7 cellular contexts compared by ENCODE assay signal in genomic region chr6:16723833-16724232, GRCh38. TPM values are rescaled to one million over a fixed set of nuclear protein-coding genes. Genes with fewer than 3 reads are reported as not detected.
DNase-seq lines count a peak whose midpoint lies in the region; ATAC-seq and TF ChIP-seq lines count a peak whose summit lies in the region.

No MANE protein-coding gene starts in this region.

- H3K4ac ChIP-seq in H9 (ENCODE audit: low read depth, low read length): no peak overlapping the region

- TF ChIP-seq CTCF in H9 (conservative IDR thresholded peaks at IDR 0.05): no peak
- no peak for TF ChIP-seq CTCF in foreskin keratinocyte (conservative IDR thresholded peaks at IDR 0.05)
- TF ChIP-seq CTCF in smooth muscle cell (IDR thresholded peaks at IDR 0.05; ENCODE audit: borderline replicate concordance, insufficient read depth, poor library complexity, severe bottlenecking): no peak

- no peak overlapping the region for H2BK20ac ChIP-seq in H9 (ENCODE audit: low read depth, low read length, poor library complexity, severe bottlenecking)

- H4K20me1 ChIP-seq in H9 (ENCODE audit: control insufficient read depth, insufficient read depth, insufficient read length) (no peaks in the 10 kb centered on the region), smooth muscle cell (ENCODE audit: low read depth) (no peaks in the 10 kb centered on the region)

- H4K8ac ChIP-seq in H9 (replicated peaks; ENCODE audit: insufficient read length, low read depth, low read length): no peak overlapping the region

- peaks cover 3% of the 10 kb centered on the region; the same call in 1 of the 2 replicates for H3K4me1 ChIP-seq in H9 (ENCODE audit: insufficient read depth, low read length)
- peaks cover 62% of the 10 kb centered on the region for H3K4me1 ChIP-seq in foreskin keratinocyte
- peaks cover 50% of the 10 kb centered on the region for H3K4me1 ChIP-seq in smooth muscle cell (ENCODE audit: low read depth)

- no peak overlapping the region for H3K14ac ChIP-seq in H9 (ENCODE audit: insufficient read depth, low read length)

- H3K27me3 ChIP-seq in H9 (ENCODE audit: insufficient read depth, low read length) (no peaks in the 10 kb centered on the region), foreskin keratinocyte (no peaks in the 10 kb centered on the region), smooth muscle cell (ENCODE audit: low read depth) (no peaks in the 10 kb centered on the region)

- peak; percentile 94 for ATAC-seq in SK-N-SH treated with all-trans-retinoic acid at 6 μM for 48 hours
- peak; percentile 74 for ATAC-seq in foreskin keratinocyte
- ATAC-seq in HG02610 (IDR thresholded peaks at IDR 0.05; ENCODE audit: unreplicated experiment): no peak
- no peak for ATAC-seq in HG02885 (IDR thresholded peaks at IDR 0.05; ENCODE audit: poor library complexity, unreplicated experiment)

- H3T11ph ChIP-seq in H9 (ENCODE audit: low read length): no peak overlapping the region

- H3K9me3 ChIP-seq in H9 (ENCODE audit: control insufficient read depth, low read depth, low read length) (no peaks in the 10 kb centered on the region), smooth muscle cell (replicated peaks; ENCODE audit: low read depth) (no peaks in the 10 kb centered on the region)

- no peak overlapping the region for H2BK15ac ChIP-seq in H9 (ENCODE audit: low read depth, low read length)

- H3K36me3 ChIP-seq in smooth muscle cell (ENCODE audit: low read depth): no peaks in the 10 kb centered on the region

- H3F3A ChIP-seq in smooth muscle cell (ENCODE audit: low read depth): peaks cover 39% of the 10 kb centered on the region

- H3K4me2 ChIP-seq in H9 (ENCODE audit: insufficient read depth, insufficient read length, low read length): no peak overlapping the region
- H3K4me2 ChIP-seq in smooth muscle cell: peak overlapping the region; percentile 83

- no peaks in the 10 kb centered on the region for H3K79me1 ChIP-seq in H9 (ENCODE audit: insufficient read depth, low read depth, low read length, poor library complexity, severe bottlenecking)

- H3K27me3 Mint-ChIP-seq in H9 (ENCODE audit: low read depth): no peaks in the 10 kb centered on the region

- H2BK5ac ChIP-seq in H9 (ENCODE audit: insufficient read length, low read length): no peak overlapping the region

- peak overlapping the region in 1 of 3 experiments; percentile 52; a peak in 1 of 7 replicates for H3K27ac Mint-ChIP-seq in H9

- H2AFZ ChIP-seq in H9 (ENCODE audit: low read length) (no peak overlapping the region), smooth muscle cell (ENCODE audit: low read depth) (no peak overlapping the region)

- H4K5ac ChIP-seq in H9 (ENCODE audit: insufficient read length, low read depth, low read length): no peak overlapping the region

- no peaks in the 10 kb centered on the region for H3K23me2 ChIP-seq in H9 (ENCODE audit: insufficient read length, low read depth, low read length, poor library complexity, severe bottlenecking)

- no peak overlapping the region for H2BK120ac ChIP-seq in H9 (ENCODE audit: low read depth, low read length, poor library complexity, severe bottlenecking)

- H3K23ac ChIP-seq in H9 (ENCODE audit: insufficient read length, low read depth, low read length): no peak overlapping the region

- DNase-seq in H9: peak; percentile 58
- peak; percentile 90 to 95 for DNase-seq in foreskin keratinocyte
- DNase-seq in smooth muscle cell (lab: John Stamatoyannopoulos, UW; ENCODE audit: unreplicated experiment): no peak
- no peak for DNase-seq in NCI-H2196 treated with DMSO at 0.1 percent for 48 hours (lab: John Stamatoyannopoulos, UW; ENCODE audit: unreplicated experiment)

- H3K9ac ChIP-seq in H9 (ENCODE audit: extremely low read depth, insufficient read length, low read length) (no peak overlapping the region), smooth muscle cell (ENCODE audit: low read depth) (peak overlapping the region; percentile 79)

- H3K4me3 Mint-ChIP-seq in H9: no peak overlapping the region

- H2AK5ac ChIP-seq in H9 (ENCODE audit: insufficient read length, low read length): no peak overlapping the region

- peak overlapping the region; percentile 32 for H3K4me3 ChIP-seq in smooth muscle cell

- no CpG with 5 or more reads among the region's 3 CpGs for WGBS in H9 (ENCODE audit: extremely low coverage, insufficient read length, low lambda C conversion rate)
- 4% methylated on average over 3 of the region's 3 CpGs for WGBS in smooth muscle cell (ENCODE audit: low lambda C conversion rate)

- no peak overlapping the region for H2BK12ac ChIP-seq in H9 (ENCODE audit: insufficient read length, low read depth, low read length)

- peaks cover 18 to 31% of the 10 kb centered on the region in 2 experiments for H3K4me1 Mint-ChIP-seq in H9

- no peak overlapping the region for H3K18ac ChIP-seq in H9 (ENCODE audit: insufficient read length, low read depth, low read length)

- H3K36me3 Mint-ChIP-seq in H9 (ENCODE audit: insufficient read depth in 1 of 3, low read depth in 3 of 3): no peaks in the 10 kb centered on the region

- no peaks in the 10 kb centered on the region for H3K9me3 Mint-ChIP-seq in H9

- H3K79me2 ChIP-seq in H9 (ENCODE audit: insufficient read depth, low read length) (no peaks in the 10 kb centered on the region), smooth muscle cell (ENCODE audit: low read depth) (peaks cover 55% of the 10 kb centered on the region)

- no peak overlapping the region for H3K56ac ChIP-seq in H9 (ENCODE audit: insufficient read length, low read depth, low read length)

- no peak overlapping the region for H3K27ac ChIP-seq in H9 (ENCODE audit: insufficient read length, low read depth, low read length)
- H3K27ac ChIP-seq in foreskin keratinocyte: peak overlapping the region; percentile 85
- peak overlapping the region; percentile 96 for H3K27ac ChIP-seq in smooth muscle cell (ENCODE audit: low read depth)

- no peak overlapping the region for H4K91ac ChIP-seq in H9 (ENCODE audit: insufficient read length, low read depth, low read length)

TF ChIP-seq in SK-N-SH treated with all-trans-retinoic acid at 6 μM for 48 hours, 23 proteins besides CTCF, POLR2A, EP300 and RAD21:
- no peak for TF ChIP-seq ZFP30 (CRISPR knock-in tag; IDR thresholded peaks at IDR 0.05)
- no peak for TF ChIP-seq OSR1 (CRISPR knock-in tag; IDR thresholded peaks at IDR 0.05)
- TF ChIP-seq TOX (CRISPR knock-in tag; IDR thresholded peaks at IDR 0.05; ENCODE audit: borderline replicate concordance): no peak
- no peak for TF ChIP-seq ZNF565 (CRISPR knock-in tag; conservative IDR thresholded peaks at IDR 0.05; ENCODE audit: low read depth)
- TF ChIP-seq ISL1 (CRISPR knock-in tag; IDR thresholded peaks at IDR 0.05): peak; percentile 36; the same call in 1 of the 2 replicates

RNA-seq across cellular contexts. Expression of gene ATXN1, which starts 37.4 kb away (rescaled TPM):
- 3.0 and 5.6 TPM in 2 replicates for total RNA-seq in H9 (2021)
- 7.2 and 11.9 TPM in 2 replicates for total RNA-seq in foreskin keratinocyte
- polyA plus RNA-seq in foreskin keratinocyte: 2.4 and 3.0 TPM in 2 replicates
- total RNA-seq in smooth muscle cell: 40.6 and 45.8 TPM in 2 replicates
- polyA plus RNA-seq in smooth muscle cell: 17.9 and 22.8 TPM in 2 replicates

Comparison
In these comparisons a context has a peak if more than half of its experiments do, and no peak if none do; other contexts are left out.
1. DNase-seq: peak in H9 (single experiment) and foreskin keratinocyte (2 of 2); none in smooth muscle cell (single experiment) and NCI-H2196 treated with DMSO at 0.1 percent for 48 hours (single experiment).
2. ATAC-seq: peak in SK-N-SH treated with all-trans-retinoic acid at 6 μM for 48 hours (single experiment) and foreskin keratinocyte (single experiment); none in HG02610 (single experiment) and HG02885 (single experiment).